ENCODE assay signal across 8 cellular contexts in genomic region chr1:15523922-15524282, GRCh38. TPM values are rescaled to one million over a fixed set of nuclear protein-coding genes. Genes with fewer than 3 reads are reported as not detected.
DNase-seq lines count a peak whose midpoint lies in the region; ATAC-seq, FAIRE-seq and TF ChIP-seq lines count a peak whose summit lies in the region.

Gene CASP9 (minus strand): TSS chr1:15524215. CDS start chr1:15524200, 15 bp downstream.

- intact Hi-C loops in CD8-positive, alpha-beta T cell (cut with DNase I, micrococcal nuclease), result loop anchor here (1.0 to 10.0 kb wide), 7 partner anchors 79 to 1391 kb away; partner anchors contain the start of genes EFHD2 (in 1 of the 2), SPEN (in 1 of the 2) and ZBTB17 (in 1 of the 2)
- intact Hi-C loops in IMR-90 (cut with micrococcal nuclease), result loop anchor here (5.0 kb wide), 1 partner anchor 202 kb away; no protein-coding TSS in a partner anchor
- intact Hi-C loops in body of pancreas (cut with DNase I), result no loop called here
- intact Hi-C loops in HepG2 (cut with micrococcal nuclease; ENCODE audit: unreplicated experiment), result loop anchor here (10.0 kb wide), 1 partner anchor 81 kb away; no protein-coding TSS in a partner anchor
- intact Hi-C loops in tibial artery (cut with DNase I; ENCODE audit: low total_unique reads), result no loop called here

- H3K27ac Mint-ChIP-seq in CD8-positive, alpha-beta T cell, result peak within 1 kb of the TSS; percentile 100

- no peak for TF ChIP-seq CTCF in CD8-positive, alpha-beta T cell (IDR thresholded peaks at IDR 0.05)
- TF ChIP-seq CTCF in IMR-90 (conservative IDR thresholded peaks at IDR 0.05; ENCODE audit: low read depth, low read length) (no peak), body of pancreas (IDR thresholded peaks at IDR 0.05) (peak in 1 of 7 experiments; percentile 31), HepG2 (CRISPR knock-in tag; IDR thresholded peaks at IDR 0.05) (no peak), tibial artery (IDR thresholded peaks at IDR 0.05) (no peak)

- peaks cover 10 to 32% of the 10 kb centered on the region in 2 experiments for H3K79me1 ChIP-seq in IMR-90 (ENCODE audit: low read depth in 1 of 2, low read length in 2 of 2)

- H3K9ac ChIP-seq in IMR-90 (ENCODE audit: low read depth, low read length) (peak within 1 kb of the TSS; percentile 98), HepG2 (ENCODE audit: insufficient read depth, low read depth, low read length) (peak within 1 kb of the TSS; percentile 86)

- H3K23ac ChIP-seq in IMR-90 (ENCODE audit: low read depth, low read length), result peak within 1 kb of the TSS; percentile 99

- peak within 1 kb of the TSS; percentile 100 for H4K5ac ChIP-seq in IMR-90 (ENCODE audit: low read depth, low read length)

- in situ Hi-C loops in IMR-90 (cut with MboI; ENCODE audit: low sequenced_read_pairs), result no loop called here
- in situ Hi-C loops in HepG2 (cut with HindIII; ENCODE audit: extremely low pct_ligation_motif_present, low pct_unique_long_range_greater_than_20kb), result no loop called here

- H3K4me1 Mint-ChIP-seq in CD8-positive, alpha-beta T cell (ENCODE audit: low read depth), result peaks cover 56% of the 10 kb centered on the region

- TF ChIP-seq RAD21 in IMR-90 (IDR thresholded peaks at IDR 0.05; ENCODE audit: low read length), result no peak
- TF ChIP-seq RAD21 in HepG2 (CRISPR knock-in tag; IDR thresholded peaks at IDR 0.05), result no peak

- dilution Hi-C loops in IMR-90 (cut with HindIII; ENCODE audit: low sequenced_read_pairs, unreplicated experiment), result no loop called here

- peak within 1 kb of the TSS; percentile 98 for H2BK20ac ChIP-seq in IMR-90 (ENCODE audit: low read depth, low read length)

- FAIRE-seq in HepG2 (lab: Jason Lieb, UNC), result no peak

- peak within 1 kb of the TSS; percentile 100 for H2BK5ac ChIP-seq in IMR-90 (ENCODE audit: low read depth, low read length, poor library complexity, severe bottlenecking)

- peak within 1 kb of the TSS; percentile 100 for H3K18ac ChIP-seq in IMR-90 (ENCODE audit: low read depth, low read length)

- peak within 1 kb of the TSS; percentile 100 for H3K14ac ChIP-seq in IMR-90 (replicated peaks; ENCODE audit: low read depth, low read length)

- H3K79me2 ChIP-seq in HepG2 (ENCODE audit: insufficient read depth, low read length), result peaks cover 18% of the 10 kb centered on the region

- peak; percentile 76 for TF ChIP-seq POLR2A in IMR-90 (IDR thresholded peaks at IDR 0.05; ENCODE audit: low read depth, low read length)
- peak in 2 of 3 donors; percentile 34 to 72 for TF ChIP-seq POLR2A in body of pancreas (IDR thresholded peaks at IDR 0.05)
- peak; percentile 65 to 91 for TF ChIP-seq POLR2A in HepG2 (IDR thresholded peaks at IDR 0.05; ENCODE audit: insufficient read depth in 1 of 2, low read depth in 2 of 2, low read length in 2 of 2)

- H2BK15ac ChIP-seq in IMR-90 (ENCODE audit: low read depth, low read length), result peak within 1 kb of the TSS; percentile 98; the same call in 2 of the 3 replicates

- no peaks in the 10 kb centered on the region; the same call in none of the 2 replicates for H4K20me1 ChIP-seq in IMR-90 (ENCODE audit: insufficient read depth, low read length)
- peaks cover 4% of the 10 kb centered on the region; the same call in 1 of the 2 replicates for H4K20me1 ChIP-seq in HepG2 (ENCODE audit: insufficient read depth, low read length)

- peak within 1 kb of the TSS; percentile 79 to 99 for H4K8ac ChIP-seq in IMR-90 (ENCODE audit: low read depth in 2 of 2, low read length in 2 of 2)

- peaks cover 34% of the 10 kb centered on the region for H3K4me1 ChIP-seq in CD8-positive, alpha-beta T cell (ENCODE audit: insufficient read depth, low read length)
- H3K4me1 ChIP-seq in IMR-90 (ENCODE audit: control insufficient read depth, insufficient read depth, low read length) (peaks cover 2% of the 10 kb centered on the region), body of pancreas (peaks cover 32% of the 10 kb centered on the region), HepG2 (ENCODE audit: insufficient read depth, low read length) (peaks cover 47% of the 10 kb centered on the region), tibial artery (peaks cover 0 to 36% (median 28%) of the 10 kb centered on the region in 4 donors)

- H3K56ac ChIP-seq in IMR-90 (ENCODE audit: extremely low read depth, insufficient read depth, low read length), result peak within 1 kb of the TSS; percentile 92

- peak within 1 kb of the TSS; percentile 69 for H2AK5ac ChIP-seq in IMR-90 (ENCODE audit: low read depth, low read length)

- POLR2A ChIA-PET in CD8-positive, alpha-beta T cell (lab: Charles Lee), result interaction anchor here (0.8 to 1.2 kb wide), 2 partner anchors 10 to 31 kb away, joined by 4 to 6 read pairs; no protein-coding TSS in a partner anchor
- POLR2A ChIA-PET in IMR-90 (lab: Charles Lee; ENCODE audit: unreplicated experiment), result no interaction called here
- POLR2A ChIA-PET in HepG2 (lab: Yijun Ruan, JAX), result interaction anchor here (0.7 to 0.8 kb wide), 2 partner anchors 47 to 94 kb away, joined by 3 read pairs; partner anchors contain the start of gene DDI2

- 1% methylated on average over 23 of the region's 33 CpGs; no CpG with 5 or more reads in 1 of the 2 experiments for WGBS in IMR-90 (ENCODE audit: extremely low coverage in 2 of 2, insufficient read length in 1 of 2), 2 experiments
- 0% methylated on average over 3 to 19 of the region's 33 CpGs for WGBS in body of pancreas, 2 donors
- 0% methylated on average over 5 of the region's 33 CpGs for WGBS in HepG2 (ENCODE audit: low lambda C conversion rate)

- peak within 1 kb of the TSS; percentile 95 for H3K4me3 Mint-ChIP-seq in CD8-positive, alpha-beta T cell

- no peak for ATAC-seq in CD8-positive, alpha-beta T cell
- ATAC-seq in IMR-90 (ENCODE audit: low read depth) (no peak; the same call in 1 of the 2 replicates), body of pancreas (no peak), HepG2 (peak; percentile 64; the same call in 2 of the 3 replicates)

- peak within 1 kb of the TSS; percentile 99 for H3K4me2 ChIP-seq in IMR-90 (ENCODE audit: low read depth, low read length)
- H3K4me2 ChIP-seq in HepG2 (ENCODE audit: low read depth, low read length), result peak within 1 kb of the TSS; percentile 74

- no TSS peak for BruUV-seq in IMR-90 (replicated peaks; lab: Mats Ljungman, UMichigan)
- BruUV-seq in HepG2 (replicated peaks; lab: Mats Ljungman, UMichigan), result no TSS peak

- DNase-seq in CD8-positive, alpha-beta T cell, result no peak
- DNase-seq in IMR-90 (peak; percentile 43), body of pancreas (no peak), HepG2 (ENCODE audit: low spot score) (no peak), tibial artery (no peak), middle frontal gyrus (ENCODE audit: extremely low spot score, low spot score) (no peak), SIG-M5 treated with dmso at 0.1 percent for 504 hours (lab: John Stamatoyannopoulos, UW; ENCODE audit: unreplicated experiment) (no peak), NOMO-1 treated with dmso at 0.1 percent for 144 hours (lab: John Stamatoyannopoulos, UW; ENCODE audit: unreplicated experiment) (no peak)

- H2BK120ac ChIP-seq in IMR-90 (ENCODE audit: low read depth, low read length), result peak within 1 kb of the TSS; percentile 100

- TF ChIP-seq EP300 in HepG2 (IDR thresholded peaks at IDR 0.05; ENCODE audit: low read depth in 2 of 2, low read length in 2 of 2) (no peak), HepG2 (CRISPR knock-in tag; IDR thresholded peaks at IDR 0.05; ENCODE audit: borderline replicate concordance) (no peak)

- H2AFZ ChIP-seq in IMR-90 (replicated peaks; ENCODE audit: low read length, poor library complexity) (peak within 1 kb of the TSS; percentile 100), HepG2 (ENCODE audit: low read length) (peak within 1 kb of the TSS; percentile 10)

- H3K9me3 ChIP-seq in CD8-positive, alpha-beta T cell (ENCODE audit: low read length), result no peaks in the 10 kb centered on the region
- H3K9me3 ChIP-seq in IMR-90 (ENCODE audit: control insufficient read depth, insufficient read depth, low read length), result no peaks in the 10 kb centered on the region
- no peaks in the 10 kb centered on the region for H3K9me3 ChIP-seq in body of pancreas
- H3K9me3 ChIP-seq in HepG2 (ENCODE audit: low read length), result no peaks in the 10 kb centered on the region
- H3K9me3 ChIP-seq in tibial artery, result no peaks in the 10 kb centered on the region

- no peaks in the 10 kb centered on the region for H3K27me3 ChIP-seq in CD8-positive, alpha-beta T cell (ENCODE audit: insufficient read depth, low read length)
- H3K27me3 ChIP-seq in IMR-90 (ENCODE audit: control insufficient read depth, insufficient read depth, low read length) (no peaks in the 10 kb centered on the region), body of pancreas (no peaks in the 10 kb centered on the region), HepG2 (ENCODE audit: control insufficient read depth in 1 of 2, insufficient read depth in 2 of 2, low read length in 2 of 2) (no peaks in the 10 kb centered on the region; a peak in 1 of 5 replicates), tibial artery (no peaks in the 10 kb centered on the region)

- no peaks in the 10 kb centered on the region for H3K36me3 ChIP-seq in CD8-positive, alpha-beta T cell (ENCODE audit: insufficient read depth, low read length)
- H3K36me3 ChIP-seq in IMR-90 (ENCODE audit: control insufficient read depth, insufficient read depth, low read length) (no peaks in the 10 kb centered on the region), body of pancreas (replicated peaks in 1 of 2; ENCODE audit: insufficient read depth in 1 of 2, low read depth in 2 of 2) (no peaks in the 10 kb centered on the region), HepG2 (replicated peaks in 1 of 2; ENCODE audit: control insufficient read depth in 1 of 2, insufficient read depth in 2 of 2, low read length in 2 of 2) (no peaks in the 10 kb centered on the region), tibial artery (no peaks in the 10 kb centered on the region)

- no peaks in the 10 kb centered on the region for H3K27me3 Mint-ChIP-seq in CD8-positive, alpha-beta T cell (ENCODE audit: low read depth)

- peak within 1 kb of the TSS; percentile 100 for H3K4ac ChIP-seq in IMR-90 (ENCODE audit: low read depth, low read length)

- CTCF ChIA-PET in CD8-positive, alpha-beta T cell (lab: Charles Lee), result interaction anchor here (0.7 to 1.0 kb wide), 2 partner anchors 24 to 45 kb away, joined by 3 read pairs; no protein-coding TSS in a partner anchor
- CTCF ChIA-PET in IMR-90 (lab: Yijun Ruan, JAX) (no interaction called here), HepG2 (lab: Yijun Ruan, JAX; ENCODE audit: low intra/inter-chr PET ratio, low total read pairs) (no interaction called here)

- H3K9me1 ChIP-seq in IMR-90 (ENCODE audit: insufficient read depth, low read length), result peaks cover 10% of the 10 kb centered on the region

- H3K27ac ChIP-seq in CD8-positive, alpha-beta T cell (ENCODE audit: low read depth, low read length), result peak within 1 kb of the TSS; percentile 98
- peak within 1 kb of the TSS; percentile 100 for H3K27ac ChIP-seq in IMR-90 (ENCODE audit: insufficient read depth, low read length)
- peak within 1 kb of the TSS; percentile 94 to 99 (median 98) for H3K27ac ChIP-seq in body of pancreas
- peak within 1 kb of the TSS; percentile 91 for H3K27ac ChIP-seq in HepG2 (ENCODE audit: extremely low read length, insufficient read depth, low read length)
- H3K27ac ChIP-seq in tibial artery, result peak within 1 kb of the TSS; percentile 87 to 94

- H3K4me3 ChIP-seq in CD8-positive, alpha-beta T cell (ENCODE audit: low read depth, low read length), result peak within 1 kb of the TSS; percentile 63
- H3K4me3 ChIP-seq in IMR-90 (ENCODE audit: insufficient read depth, low read depth, low read length) (peak within 1 kb of the TSS; percentile 97), body of pancreas (peak within 1 kb of the TSS; percentile 11 to 13), HepG2 (replicated peaks in 1 of 3; ENCODE audit: insufficient read depth in 1 of 3, low read depth in 2 of 3, low read length in 3 of 3) (peak within 1 kb of the TSS; percentile 83 to 97 (median 93)), tibial artery (peak within 1 kb of the TSS; percentile 79 to 99)

- peak within 1 kb of the TSS; percentile 98 for H4K91ac ChIP-seq in IMR-90 (ENCODE audit: insufficient read depth, low read depth, low read length)

- H2AK9ac ChIP-seq in IMR-90 (replicated peaks; ENCODE audit: low read depth, low read length, poor library complexity), result peak within 1 kb of the TSS; percentile 93

- H3K9me3 Mint-ChIP-seq in CD8-positive, alpha-beta T cell, result no peaks in the 10 kb centered on the region

- H3K36me3 Mint-ChIP-seq in CD8-positive, alpha-beta T cell, result peaks cover 6% of the 10 kb centered on the region

RNA-seq across cellular contexts. Expression of gene CASP9, which starts in this region (rescaled TPM):
- 10 to 100 TPM; 19.4 to 19.9 TPM for total RNA-seq in CD8-positive, alpha-beta T cell
- total RNA-seq in IMR-90 (2012; rRNA removed) (5.3 and 7.0 TPM in 2 replicates), body of pancreas (10 to 100 TPM; 12.9 to 21.5 TPM), HepG2 (2016; rRNA removed; fragmentation: Illumina TruSeq; extraction: Trizol) (8.5 and 12.3 TPM in 2 replicates)
- polyA plus RNA-seq in IMR-90 (2012; rRNA removed) (7.8 and 8.3 TPM in 2 replicates), HepG2 (2011; rRNA removed) (11.5 and 13.1 TPM in 2 replicates)
- polyA plus RNA-seq in IMR-90 (2012; cell fraction: cytosol; rRNA removed), result 8.0 and 8.7 TPM in 2 replicates
- 19.8 and 20.6 TPM in 2 replicates for polyA plus RNA-seq in IMR-90 (2012; cell fraction: nucleus; rRNA removed; ENCODE audit: low replicate concordance)
- 1.1 and 1.3 TPM in 2 replicates for total RNA-seq in HepG2 (2016; cell fraction: cytosol; rRNA removed; fragmentation: Illumina TruSeq; extraction: Trizol; ENCODE audit: low read depth)
- 10.1 and 11.4 TPM in 2 replicates for total RNA-seq in HepG2 (2016; cell fraction: insoluble cytoplasmic fraction; rRNA removed; fragmentation: Illumina TruSeq; extraction: Trizol)
- total RNA-seq in HepG2 (2016; cell fraction: membrane; rRNA removed; fragmentation: Illumina TruSeq; extraction: Trizol), result 3.7 and 4.1 TPM in 2 replicates
- 4.9 and 5.2 TPM in 2 replicates for total RNA-seq in HepG2 (2016; cell fraction: nucleus; rRNA removed; fragmentation: Illumina TruSeq; extraction: Trizol)
- 10.4 and 11.1 TPM in 2 replicates for polyA plus RNA-seq in HepG2 (2011; cell fraction: cytosol; rRNA removed)
- 24.0 and 32.3 TPM in 2 replicates for polyA plus RNA-seq in HepG2 (2011; cell fraction: nucleus; rRNA removed)
- 4.9 and 7.1 TPM in 2 replicates for polyA plus RNA-seq in HepG2 (2012)
- polyA plus RNA-seq in HepG2 (2016; cell fraction: cytosol; fragmentation: Illumina TruSeq; extraction: Trizol; ENCODE audit: low read depth), result 1.5 and 1.9 TPM in 2 replicates
- polyA plus RNA-seq in HepG2 (2016; cell fraction: insoluble cytoplasmic fraction; fragmentation: Illumina TruSeq; extraction: Trizol; ENCODE audit: low read depth), result 11.9 and 12.9 TPM in 2 replicates
- 3.7 and 4.2 TPM in 2 replicates for polyA plus RNA-seq in HepG2 (2016; cell fraction: membrane; fragmentation: Illumina TruSeq; extraction: Trizol; ENCODE audit: low read depth)
- 12.8 and 13.5 TPM in 2 replicates for polyA plus RNA-seq in HepG2 (2016; cell fraction: nucleus; fragmentation: Illumina TruSeq; extraction: Trizol; ENCODE audit: insufficient read depth, low read depth)
- polyA minus RNA-seq in HepG2 (2011; rRNA and poly(A)+ RNA removed; ENCODE audit: low replicate concordance), result 14.4 and 219 TPM in 2 replicates
- polyA minus RNA-seq in HepG2 (2011; cell fraction: cytosol; rRNA and poly(A)+ RNA removed), result 6.1 and 6.7 TPM in 2 replicates
- polyA minus RNA-seq in HepG2 (2011; cell fraction: nucleus; rRNA and poly(A)+ RNA removed), result 5.2 and 6.5 TPM in 2 replicates

Comparison
In these comparisons a context has a peak if more than half of its experiments do, and no peak if none do; other contexts are left out.
1. H3K4me3 ChIP-seq: peak in every context shown above with its lines; median percentile 97 in IMR-90; 93 in HepG2; 89 in tibial artery; 63 in CD8-positive, alpha-beta T cell; 12 in body of pancreas.
2. intact Hi-C loops: an anchor here in CD8-positive, alpha-beta T cell (1.0 to 10.0 kb wide), IMR-90 (5.0 kb wide) and HepG2 (10.0 kb wide); none called in body of pancreas and tibial artery.